8 cellular contexts compared by ENCODE assay signal in genomic region chr5:82225525-82226172, GRCh38. TPM values are rescaled to one million over a fixed set of nuclear protein-coding genes. Genes with fewer than 3 reads are reported as not detected.
DNase-seq lines count a peak whose midpoint lies in the region; ATAC-seq and TF ChIP-seq lines count a peak whose summit lies in the region.

No MANE protein-coding gene starts in this region.

- H3K4me1 ChIP-seq in SJSA1 (replicated peaks) (peaks cover 10% of the 10 kb centered on the region; the same call in 1 of the 2 replicates), upper lobe of right lung (peaks cover 8% of the 10 kb centered on the region)

- H3K4me3 ChIP-seq in SJSA1: no peak overlapping the region
- no peak overlapping the region for H3K4me3 ChIP-seq in upper lobe of right lung

- H3K36me3 ChIP-seq in SJSA1 (no peaks in the 10 kb centered on the region), upper lobe of right lung (no peaks in the 10 kb centered on the region)

- no peaks in the 10 kb centered on the region for H3K9me3 ChIP-seq in SJSA1 (replicated peaks)
- no peaks in the 10 kb centered on the region for H3K9me3 ChIP-seq in upper lobe of right lung

- ATAC-seq in GM21737 (IDR thresholded peaks at IDR 0.05; ENCODE audit: unreplicated experiment) (peak; percentile 67), upper lobe of right lung (peak; percentile 97)

- H3K27me3 ChIP-seq in SJSA1 (replicated peaks) (no peaks in the 10 kb centered on the region), upper lobe of right lung (no peaks in the 10 kb centered on the region)

- peak; percentile 69 for DNase-seq in ELF-1 (ENCODE audit: low read depth, low spot score)
- peak; percentile 59 for DNase-seq in LHCN-M2 (ENCODE audit: low read depth)
- DNase-seq in SJSA1 (ENCODE audit: low read depth in 1 of 2, low spot score in 2 of 2): peak; percentile 55 to 56
- DNase-seq in activated naive CD4-positive, alpha-beta T cell (lab: John Stamatoyannopoulos, UW): peak; percentile 1 to 29 (median 4)
- peak; percentile 20 for DNase-seq in glomerular endothelial cell (ENCODE audit: extremely low read depth, low read depth, low spot score)
- DNase-seq in pons (ENCODE audit: low spot score): peak; percentile 80
- no peak for DNase-seq in upper lobe of right lung

- intact Hi-C loops in upper lobe of right lung (cut with DNase I): no loop called here

- TF ChIP-seq CTCF in upper lobe of right lung (IDR thresholded peaks at IDR 0.05): peak; percentile 87

- H3K27ac ChIP-seq in SJSA1 (no peak overlapping the region), upper lobe of right lung (no peak overlapping the region)

RNA-seq across cellular contexts. Expression of gene RPS23, which starts 52.5 kb away (rescaled TPM):
- total RNA-seq in LHCN-M2 (2014; rRNA removed): 1,596 and 2,071 TPM in 2 replicates
- 3,896 TPM for polyA plus RNA-seq in LHCN-M2 (2012)
- 2,948 and 3,917 TPM in 2 replicates for total RNA-seq in SJSA1 (2014; rRNA removed; shearing (Covaris generic))
- 1,829 and 3,657 TPM in 2 replicates for total RNA-seq in glomerular endothelial cell
- total RNA-seq in upper lobe of right lung: 1,379 TPM
